1 cellular context compared by ENCODE assay signal in the genomic region with DNA sequence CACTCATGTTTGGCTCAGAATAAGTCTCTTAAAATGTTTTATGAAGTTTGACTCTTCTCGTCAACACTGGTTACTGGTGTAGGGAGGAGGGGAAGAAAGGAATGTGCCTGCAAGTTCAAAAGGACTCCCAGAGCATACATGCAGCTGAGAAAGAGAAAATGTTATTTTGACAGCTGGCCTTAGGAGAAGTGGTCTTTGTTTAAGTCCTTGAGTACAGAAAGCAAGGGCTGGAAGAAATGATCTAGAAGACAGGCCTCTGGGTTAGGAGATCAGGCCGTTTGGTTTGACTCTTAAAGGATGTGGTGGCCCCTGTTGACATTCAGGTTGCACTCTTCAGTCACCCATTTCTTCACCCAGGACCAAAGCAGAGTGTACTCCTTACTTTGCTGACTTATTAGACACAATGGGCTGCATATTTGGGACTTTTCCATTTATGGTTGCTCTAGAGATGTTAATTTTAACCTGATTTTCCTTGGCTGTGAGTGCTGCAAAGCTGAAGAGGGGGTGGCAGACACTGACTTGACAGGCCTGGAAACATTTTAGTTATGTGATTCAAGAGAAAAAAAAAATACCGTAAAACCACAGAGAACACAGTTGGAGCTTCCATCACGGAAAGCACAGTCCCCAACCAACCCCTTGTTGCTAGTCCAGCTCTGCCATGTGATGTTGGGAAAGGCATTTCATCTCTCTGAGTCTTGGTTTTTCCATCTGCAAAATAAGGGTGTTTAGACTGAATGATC.
TF ChIP-seq lines count a peak whose summit lies in the region.

No MANE protein-coding gene starts in this region.

TF ChIP-seq in SK-N-SH, 30 proteins besides CTCF, POLR2A, EP300 and RAD21 (continued from another document):
- TF ChIP-seq, protein P1, sequence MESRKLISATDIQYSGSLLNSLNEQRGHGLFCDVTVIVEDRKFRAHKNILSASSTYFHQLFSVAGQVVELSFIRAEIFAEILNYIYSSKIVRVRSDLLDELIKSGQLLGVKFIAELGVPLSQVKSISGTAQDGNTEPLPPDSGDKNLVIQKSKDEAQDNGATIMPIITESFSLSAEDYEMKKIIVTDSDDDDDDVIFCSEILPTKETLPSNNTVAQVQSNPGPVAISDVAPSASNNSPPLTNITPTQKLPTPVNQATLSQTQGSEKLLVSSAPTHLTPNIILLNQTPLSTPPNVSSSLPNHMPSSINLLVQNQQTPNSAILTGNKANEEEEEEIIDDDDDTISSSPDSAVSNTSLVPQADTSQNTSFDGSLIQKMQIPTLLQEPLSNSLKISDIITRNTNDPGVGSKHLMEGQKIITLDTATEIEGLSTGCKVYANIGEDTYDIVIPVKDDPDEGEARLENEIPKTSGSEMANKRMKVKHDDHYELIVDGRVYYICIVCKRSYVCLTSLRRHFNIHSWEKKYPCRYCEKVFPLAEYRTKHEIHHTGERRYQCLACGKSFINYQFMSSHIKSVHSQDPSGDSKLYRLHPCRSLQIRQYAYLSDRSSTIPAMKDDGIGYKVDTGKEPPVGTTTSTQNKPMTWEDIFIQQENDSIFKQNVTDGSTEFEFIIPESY (IDR thresholded peaks at IDR 0.05; ENCODE audit: borderline replicate concordance, low read depth) = no peak
- TF ChIP-seq, protein P2, sequence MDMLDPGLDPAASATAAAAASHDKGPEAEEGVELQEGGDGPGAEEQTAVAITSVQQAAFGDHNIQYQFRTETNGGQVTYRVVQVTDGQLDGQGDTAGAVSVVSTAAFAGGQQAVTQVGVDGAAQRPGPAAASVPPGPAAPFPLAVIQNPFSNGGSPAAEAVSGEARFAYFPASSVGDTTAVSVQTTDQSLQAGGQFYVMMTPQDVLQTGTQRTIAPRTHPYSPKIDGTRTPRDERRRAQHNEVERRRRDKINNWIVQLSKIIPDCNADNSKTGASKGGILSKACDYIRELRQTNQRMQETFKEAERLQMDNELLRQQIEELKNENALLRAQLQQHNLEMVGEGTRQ (IDR thresholded peaks at IDR 0.05; ENCODE audit: borderline replicate concordance, low read depth, low read length) = no peak
